ENCODE assay signal across 22 cellular contexts in genomic region chr13:35016362-35017148, GRCh38.
DNase-seq lines count a peak whose midpoint lies in the region; ATAC-seq and TF ChIP-seq lines count a peak whose summit lies in the region.
"Had no signal": no experiment of that assay in that cellular context is flagged by ENCODE, and none has a peak within 500 bp of the region (broad histone marks: within the 10 kb centered on the region; RNA-seq: fewer than 3 reads in every experiment).

No MANE protein-coding gene starts in this region.

- no peaks in the 10 kb centered on the region for H3K27me3 Mint-ChIP-seq in Calu3 (ENCODE audit: unreplicated experiment)
- H3K27me3 Mint-ChIP-seq: activated B cell treated with CpG ODN at 0.5 μM for 24 hours; activated CD4-positive, alpha-beta memory T cell treated with anti-CD3 and anti-CD28 coated beads for 36 hours; activated naive CD8-positive, alpha-beta T cell treated with anti-CD3 and anti-CD28 coated beads, Interleukin-2, amount 50 U/mL, for 24 hours; effector memory CD8-positive, alpha-beta T cell; IgD-negative memory B cell had no signal

- H3K27ac Mint-ChIP-seq in Calu3 (ENCODE audit: unreplicated experiment): peak overlapping the region; percentile 19
- H3K27ac Mint-ChIP-seq: activated B cell treated with CpG ODN at 0.5 μM for 24 hours; activated CD4-positive, alpha-beta memory T cell treated with anti-CD3 and anti-CD28 coated beads for 36 hours; activated naive CD8-positive, alpha-beta T cell treated with anti-CD3 and anti-CD28 coated beads, Interleukin-2, amount 50 U/mL, for 24 hours; effector memory CD8-positive, alpha-beta T cell; HFFc6; IgD-negative memory B cell; natural killer cell had no signal

- no peak overlapping the region for H3K4me3 Mint-ChIP-seq in Calu3 (ENCODE audit: low read depth, unreplicated experiment)
- H3K4me3 Mint-ChIP-seq: activated B cell treated with CpG ODN at 0.5 μM for 24 hours; activated CD4-positive, alpha-beta memory T cell treated with anti-CD3 and anti-CD28 coated beads for 36 hours; activated naive CD8-positive, alpha-beta T cell treated with anti-CD3 and anti-CD28 coated beads, Interleukin-2, amount 50 U/mL, for 24 hours; effector memory CD8-positive, alpha-beta T cell; HFFc6; natural killer cell had no signal

- peaks cover 10% of the 10 kb centered on the region for H3K4me1 Mint-ChIP-seq in Calu3 (ENCODE audit: low read depth, unreplicated experiment)
- H3K4me1 Mint-ChIP-seq: activated naive CD8-positive, alpha-beta T cell treated with anti-CD3 and anti-CD28 coated beads, Interleukin-2, amount 50 U/mL, for 24 hours; natural killer cell had no signal

- DNase-seq in Calu3: no peak
- peak; percentile 13 for DNase-seq in midbrain (lab: John Stamatoyannopoulos, UW)
- no peak for DNase-seq in kidney tubule cell (ENCODE audit: low spot score)
- DNase-seq: activated B cell treated with CpG ODN at 0.5 μM for 24 hours; activated CD4-positive, alpha-beta memory T cell treated with anti-CD3 and anti-CD28 coated beads for 36 hours; activated effector memory CD4-positive, alpha-beta T cell treated with anti-CD3 and anti-CD28 coated beads, Interleukin-2, amount 50 U/mL, for 16 hours; activated naive CD8-positive, alpha-beta T cell treated with anti-CD3 and anti-CD28 coated beads, Interleukin-2, amount 50 U/mL, for 24 hours; body of pancreas; DMS153; effector memory CD8-positive, alpha-beta T cell; HFFc6; left cardiac atrium; mesenchymal stem cell; natural killer cell; NCI-H2171 had no signal

- TF ChIP-seq CTCF in Calu3 (IDR thresholded peaks at IDR 0.05; ENCODE audit: unreplicated experiment): no peak

- H3K27me3 ChIP-seq in HUES48 (ENCODE audit: control insufficient read depth, insufficient read depth, low read length): no peaks in the 10 kb centered on the region
- H3K27me3 ChIP-seq in ectodermal cell (ENCODE audit: control insufficient read depth, insufficient read depth, low read length, poor library complexity, severe bottlenecking): no peaks in the 10 kb centered on the region
- H3K27me3 ChIP-seq: body of pancreas had no signal

- H3K4me3 ChIP-seq in HUES48 (ENCODE audit: low read depth, low read length): no peak overlapping the region
- H3K4me3 ChIP-seq in ectodermal cell (ENCODE audit: insufficient read depth, low read depth, low read length): no peak overlapping the region
- H3K4me3 ChIP-seq: body of pancreas had no signal

- peaks cover 13% of the 10 kb centered on the region for H3K4me1 ChIP-seq in HUES48 (ENCODE audit: control insufficient read depth, insufficient read depth, low read length)
- peaks cover 10% of the 10 kb centered on the region for H3K4me1 ChIP-seq in ectodermal cell (ENCODE audit: control insufficient read depth, insufficient read depth, low read length)
- H3K4me1 ChIP-seq: body of pancreas had no signal

- H3K9me3 Mint-ChIP-seq in Calu3 (ENCODE audit: low read depth, unreplicated experiment): no peaks in the 10 kb centered on the region

- no TSS peak for BruUV-seq in Calu3 (replicated peaks; lab: Mats Ljungman, UMichigan)

- no peaks in the 10 kb centered on the region for H3K36me3 ChIP-seq in HUES48 (ENCODE audit: control insufficient read depth, insufficient read depth, low read length)
- H3K36me3 ChIP-seq in ectodermal cell (ENCODE audit: control insufficient read depth, insufficient read depth, low read length): no peaks in the 10 kb centered on the region

- H3K36me3 Mint-ChIP-seq in Calu3 (ENCODE audit: insufficient read depth, unreplicated experiment): no peaks in the 10 kb centered on the region
- H3K36me3 Mint-ChIP-seq: activated CD4-positive, alpha-beta memory T cell treated with anti-CD3 and anti-CD28 coated beads for 36 hours; IgD-negative memory B cell; natural killer cell had no signal

- H3K27ac ChIP-seq in HUES48 (ENCODE audit: low read depth, low read length) (peak overlapping the region; percentile 67), ectodermal cell (ENCODE audit: insufficient read depth, low read depth, low read length, poor library complexity, severe bottlenecking) (peak overlapping the region; percentile 64)
- H3K27ac ChIP-seq: body of pancreas, HL-60 had no signal

- H3K9me3 ChIP-seq in HUES48 (ENCODE audit: control insufficient read depth, insufficient read depth, low read length) (no peaks in the 10 kb centered on the region), ectodermal cell (ENCODE audit: control insufficient read depth, low read length) (no peaks in the 10 kb centered on the region)
- H3K9me3 ChIP-seq: body of pancreas had no signal

- ATAC-seq in esophagus mucosa: no peak
- ATAC-seq in HG02938 (IDR thresholded peaks at IDR 0.05; ENCODE audit: unreplicated experiment): no peak
- ATAC-seq in GM19395 (IDR thresholded peaks at IDR 0.05; ENCODE audit: unreplicated experiment): no peak
- ATAC-seq: activated naive CD8-positive, alpha-beta T cell treated with anti-CD3 and anti-CD28 coated beads, Interleukin-2, amount 50 U/mL, for 24 hours; body of pancreas; effector memory CD8-positive, alpha-beta T cell; left cardiac atrium; natural killer cell had no signal

- whole genome bisulfite sequencing in ectodermal cell, 2 experiments: 64 to 67% methylated on average over 4 of the region's 5 CpGs

- H3K9ac ChIP-seq in HUES48 (ENCODE audit: low read depth, low read length): no peak overlapping the region

- CTCF ChIA-PET in Calu3 (lab: Charles Lee): no interaction called here

- intact Hi-C loops in Calu3 (cut with micrococcal nuclease; ENCODE audit: unreplicated experiment): no loop called here
